In the genomic region with DNA sequence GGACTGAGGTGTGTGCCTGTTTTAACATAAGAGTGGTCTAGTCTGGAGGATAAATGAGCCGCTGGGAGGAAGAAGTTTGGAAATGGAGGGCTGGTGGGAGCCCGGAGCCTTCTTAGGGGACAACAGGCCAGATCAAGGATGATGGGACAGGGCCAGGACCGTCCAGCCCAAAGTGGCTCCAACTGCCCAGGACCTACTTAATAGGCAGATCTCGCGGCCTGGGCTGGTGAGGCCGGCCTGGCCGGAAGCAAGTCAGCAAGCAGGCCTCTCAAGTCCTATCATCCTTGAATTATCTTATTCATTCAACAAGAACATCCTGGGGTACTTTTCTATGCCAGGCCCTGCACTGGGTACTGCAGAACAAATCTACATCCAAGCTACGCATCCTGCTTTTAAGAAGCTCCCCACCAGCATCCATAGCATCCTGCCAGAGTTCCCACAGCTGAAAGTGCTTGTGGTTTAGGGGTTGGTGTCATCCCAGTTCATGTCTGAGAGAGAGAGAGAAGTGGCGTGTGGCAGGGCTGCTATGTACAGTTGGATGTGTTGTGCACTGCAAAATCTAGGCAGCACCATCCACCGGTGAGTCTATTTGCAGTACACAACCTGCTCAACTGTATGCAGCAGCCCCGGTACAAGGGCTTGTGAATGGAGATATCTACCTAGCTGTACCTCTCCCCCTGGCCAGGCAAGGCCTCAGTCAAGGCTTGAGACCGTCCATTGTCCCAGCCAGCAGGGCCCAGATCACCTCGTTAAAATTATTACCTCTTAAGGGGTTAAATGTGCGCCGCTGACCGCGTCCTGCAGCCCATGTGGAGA, we compare ENCODE assay signal across 1 cellular context.
TF ChIP-seq lines count a peak whose summit lies in the region.

No MANE protein-coding gene starts in this region.

TF ChIP-seq in IMR-90, 13 proteins besides CTCF, POLR2A, EP300 and RAD21:
- TF ChIP-seq RFX5 (IDR thresholded peaks at IDR 0.05; ENCODE audit: low read depth, low read length) (no peak), BHLHE40 (IDR thresholded peaks at IDR 0.05; ENCODE audit: low read depth, low read length) (no peak), ELK1 (IDR thresholded peaks at IDR 0.05; ENCODE audit: borderline replicate concordance, low read depth, low read length) (no peak), FOS (IDR thresholded peaks at IDR 0.05; ENCODE audit: low read depth, low read length) (no peak)
- TF ChIP-seq, protein P1, sequence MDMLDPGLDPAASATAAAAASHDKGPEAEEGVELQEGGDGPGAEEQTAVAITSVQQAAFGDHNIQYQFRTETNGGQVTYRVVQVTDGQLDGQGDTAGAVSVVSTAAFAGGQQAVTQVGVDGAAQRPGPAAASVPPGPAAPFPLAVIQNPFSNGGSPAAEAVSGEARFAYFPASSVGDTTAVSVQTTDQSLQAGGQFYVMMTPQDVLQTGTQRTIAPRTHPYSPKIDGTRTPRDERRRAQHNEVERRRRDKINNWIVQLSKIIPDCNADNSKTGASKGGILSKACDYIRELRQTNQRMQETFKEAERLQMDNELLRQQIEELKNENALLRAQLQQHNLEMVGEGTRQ (IDR thresholded peaks at IDR 0.05; ENCODE audit: low read depth, low read length) = no peak
